ENCODE assay signal across 8 cellular contexts in the genomic region with DNA sequence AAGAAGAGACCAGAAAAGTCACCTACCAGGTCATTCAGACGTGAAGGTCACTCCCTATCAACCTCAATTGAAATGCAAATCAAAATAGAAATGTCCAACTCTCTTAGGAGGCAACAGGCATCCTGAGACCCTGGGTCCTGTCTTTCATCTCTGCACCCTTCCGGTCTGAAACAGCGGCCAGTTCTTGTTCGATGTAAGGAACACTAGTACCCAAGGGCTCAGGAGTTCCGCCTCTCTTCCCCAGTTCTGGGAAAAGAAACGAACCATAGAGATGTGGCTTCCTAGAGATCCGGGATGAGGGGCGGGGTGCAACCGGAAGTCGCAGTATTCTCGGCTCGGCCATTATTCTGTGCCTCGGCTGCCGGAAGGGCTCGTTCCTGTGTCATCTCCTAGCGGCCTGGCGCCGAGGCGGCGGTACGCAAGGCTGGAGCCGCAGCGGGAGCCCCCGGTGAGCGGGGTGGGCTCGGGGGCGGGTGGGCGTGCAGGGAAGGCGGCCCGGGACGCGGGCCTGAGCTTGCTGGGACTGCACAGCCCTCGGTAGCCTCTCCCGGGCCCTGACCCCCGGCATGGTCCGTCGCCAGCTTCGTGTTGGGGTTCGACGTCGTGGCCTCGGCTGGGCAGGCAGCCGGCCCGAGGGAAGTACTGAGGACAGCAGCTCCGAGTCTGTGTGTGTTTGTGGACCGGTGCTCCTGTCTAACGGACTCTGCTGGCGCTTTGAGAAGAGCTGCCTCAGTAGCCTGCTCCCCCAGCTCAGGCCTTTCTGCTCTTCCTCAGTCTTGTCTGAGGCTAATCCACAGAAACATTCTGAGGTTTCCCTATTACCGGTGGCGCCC. TPM values are rescaled to one million over a fixed set of nuclear protein-coding genes. Genes with fewer than 3 reads are reported as not detected.
DNase-seq lines count a peak whose midpoint lies in the region; ATAC-seq, FAIRE-seq and TF ChIP-seq lines count a peak whose summit lies in the region.

A gene (plus strand): TSS at position 341 of the 833 bp plus-strand sequence. CDS start 4,119 bp downstream, outside the sequence.

- H3K36me3 ChIP-seq in OCI-LY7 (ENCODE audit: insufficient read depth, low read length) (no peaks in the 10 kb centered on the region), esophagus squamous epithelium (peaks cover 0 to 13% (median 0%) of the 10 kb centered on the region in 3 donors), muscle layer of duodenum (ENCODE audit: control insufficient read depth in 1 of 2, insufficient read depth in 2 of 2, low read length in 2 of 2) (peaks cover 0 to 7% of the 10 kb centered on the region in 2 donors)

- no peaks in the 10 kb centered on the region for H3K27me3 Mint-ChIP-seq in activated T-cell treated with anti-CD3 and anti-CD28 coated beads, Interleukin-2, amount 50 U/mL, for 24 hours

- FAIRE-seq in D721Med (lab: Jason Lieb, UNC) (no peak), HTR-8/SVneo (lab: Jason Lieb, UNC) (peak; percentile 88)

- CTCF ChIA-PET in OCI-LY7 (lab: Charles Lee; ENCODE audit: unreplicated experiment), result no interaction called here

- no peaks in the 10 kb centered on the region for H3K27me3 ChIP-seq in esophagus squamous epithelium
- H3K27me3 ChIP-seq in muscle layer of duodenum (ENCODE audit: low read depth, low read length), result no peaks in the 10 kb centered on the region

- peaks cover 8% of the 10 kb centered on the region for H3K9me3 Mint-ChIP-seq in activated T-cell treated with anti-CD3 and anti-CD28 coated beads, Interleukin-2, amount 50 U/mL, for 24 hours

- TF ChIP-seq CTCF in D721Med (IDR thresholded peaks at IDR 0.05; ENCODE audit: insufficient read depth, missing control alignments), result peak; percentile 4
- TF ChIP-seq CTCF in OCI-LY7 (conservative IDR thresholded peaks at IDR 0.05; ENCODE audit: low read length), result no peak
- TF ChIP-seq CTCF in esophagus squamous epithelium (IDR thresholded peaks at IDR 0.05), result peak in 2 of 6 experiments; percentile 6 to 17

- peaks cover 10% of the 10 kb centered on the region; the same call in 1 of the 2 replicates for H3K79me2 ChIP-seq in OCI-LY7 (ENCODE audit: insufficient read depth, low read depth, low read length)

- WGBS in esophagus squamous epithelium, 2 donors, result 1 to 3% methylated on average over 6 to 15 of the region's 50 CpGs

- no TSS peak for BruUV-seq in OCI-LY7 (replicated peaks; lab: Mats Ljungman, UMichigan)

- H3K4me1 ChIP-seq in OCI-LY7 (ENCODE audit: insufficient read depth, low read length, poor library complexity, severe bottlenecking) (peaks cover 7% of the 10 kb centered on the region), esophagus squamous epithelium (peaks cover 0 to 36% (median 4%) of the 10 kb centered on the region in 3 donors), muscle layer of duodenum (ENCODE audit: control insufficient read depth in 1 of 2, insufficient read depth in 2 of 2, low read length in 2 of 2) (peaks cover 4 to 9% of the 10 kb centered on the region in 2 donors)

- H3K4me3 ChIP-seq in OCI-LY7 (ENCODE audit: low read depth, low read length, poor library complexity, severe bottlenecking), result peak within 1 kb of the TSS; percentile 72
- H3K4me3 ChIP-seq in esophagus squamous epithelium, result peak within 1 kb of the TSS; percentile 71 to 98 (median 82)
- H3K4me3 ChIP-seq in muscle layer of duodenum (ENCODE audit: low read depth in 1 of 2, low read length in 2 of 2), result peak within 1 kb of the TSS; percentile 73 to 96

- peak within 1 kb of the TSS; percentile 72 for H3K4me2 ChIP-seq in OCI-LY7 (ENCODE audit: low read length)

- peak within 1 kb of the TSS; percentile 4 for H3K27ac ChIP-seq in OCI-LY7 (ENCODE audit: low read depth, low read length, poor library complexity, severe bottlenecking)
- H3K27ac ChIP-seq in esophagus squamous epithelium, result peak within 1 kb of the TSS; percentile 83 to 94 (median 89)
- H3K27ac ChIP-seq in muscle layer of duodenum (ENCODE audit: low read length), result peak within 1 kb of the TSS; percentile 77

- no peaks in the 10 kb centered on the region for H4K20me1 ChIP-seq in OCI-LY7 (ENCODE audit: insufficient read depth, low read length)

- ATAC-seq in GM21367 (IDR thresholded peaks at IDR 0.05; ENCODE audit: unreplicated experiment), result peak; percentile 85

- H3K27ac Mint-ChIP-seq in activated T-cell treated with anti-CD3 and anti-CD28 coated beads, Interleukin-2, amount 50 U/mL, for 24 hours, result peak within 1 kb of the TSS; percentile 85

- intact Hi-C loops in OCI-LY7 (cut with micrococcal nuclease; ENCODE audit: unreplicated experiment), result loop anchor here (2.0 to 5.0 kb wide), 2 partner anchors 24 to 137 kb away; a partner anchor contains a TSS
- intact Hi-C loops in esophagus squamous epithelium (cut with DNase I), result no loop called here

- H3K9me2 ChIP-seq in OCI-LY7 (ENCODE audit: insufficient read depth, low read length), result no peaks in the 10 kb centered on the region

- TF ChIP-seq POLR2A in esophagus squamous epithelium (IDR thresholded peaks at IDR 0.05), result peak in 1 of 4 donors; percentile 33

- POLR2A ChIA-PET in OCI-LY7 (lab: Charles Lee), result interaction anchor here (0.5 to 1.8 kb wide), 6 partner anchors 11 to 151 kb away, joined by 3 to 8 read pairs (median 4); a partner anchor contains a TSS

- H3K9me3 ChIP-seq in OCI-LY7 (ENCODE audit: low read length) (no peaks in the 10 kb centered on the region), esophagus squamous epithelium (no peaks in the 10 kb centered on the region), muscle layer of duodenum (ENCODE audit: control insufficient read depth in 1 of 2, low read length in 2 of 2) (no peaks in the 10 kb centered on the region)

- H3K4me1 Mint-ChIP-seq in activated T-cell treated with anti-CD3 and anti-CD28 coated beads, Interleukin-2, amount 50 U/mL, for 24 hours (ENCODE audit: low read depth), result peaks cover 40% of the 10 kb centered on the region

- peak within 1 kb of the TSS; percentile 95 for H2AFZ ChIP-seq in OCI-LY7 (ENCODE audit: low read length)

- H3K36me3 Mint-ChIP-seq in activated T-cell treated with anti-CD3 and anti-CD28 coated beads, Interleukin-2, amount 50 U/mL, for 24 hours (ENCODE audit: low read depth), result peaks cover 43% of the 10 kb centered on the region

- peak; percentile 63 for DNase-seq in D721Med (ENCODE audit: insufficient read length, low spot score)
- DNase-seq in HTR-8/SVneo (ENCODE audit: insufficient read length, low spot score), result peak; percentile 81
- peak; percentile 66 for DNase-seq in OCI-LY7 (ENCODE audit: low spot score)
- DNase-seq in activated T-cell treated with anti-CD3 and anti-CD28 coated beads, Interleukin-2, amount 50 U/mL, for 24 hours, result peak; percentile 78
- DNase-seq in esophagus squamous epithelium (lab: John Stamatoyannopoulos, UW), result no peak
- DNase-seq in stimulated activated CD8-positive, alpha-beta memory T cell treated with anti-CD3 and anti-CD28 coated beads, Interleukin-7, amount 100 ng/mL, for 4 hours (ENCODE audit: low read depth in 2 of 2), result peak; percentile 29 to 49

- peak within 1 kb of the TSS; percentile 88 for H3K4me3 Mint-ChIP-seq in activated T-cell treated with anti-CD3 and anti-CD28 coated beads, Interleukin-2, amount 50 U/mL, for 24 hours

RNA-seq across cellular contexts. Expression of the gene that starts here (rescaled TPM):
- total RNA-seq in OCI-LY7 (2014; rRNA removed; shearing (Covaris generic)), result 2.8 and 4.4 TPM in 2 replicates
- total RNA-seq in OCI-LY7 (2022), result 4.8 and 6.4 TPM in 2 replicates
- 10 to 100 TPM in 1 of 4 donors, 1 to 10 TPM in 3; 4.8 to 11.6 (median 6.8) TPM for total RNA-seq in esophagus squamous epithelium

Comparison
In these comparisons a context has a peak if more than half of its experiments do, and no peak if none do; other contexts are left out.
1. H3K27ac ChIP-seq: peak in every context shown above with its lines; median percentile 89 in esophagus squamous epithelium; 77 in muscle layer of duodenum; 4 in OCI-LY7.